8 cellular contexts compared by ENCODE assay signal in the genomic region with DNA sequence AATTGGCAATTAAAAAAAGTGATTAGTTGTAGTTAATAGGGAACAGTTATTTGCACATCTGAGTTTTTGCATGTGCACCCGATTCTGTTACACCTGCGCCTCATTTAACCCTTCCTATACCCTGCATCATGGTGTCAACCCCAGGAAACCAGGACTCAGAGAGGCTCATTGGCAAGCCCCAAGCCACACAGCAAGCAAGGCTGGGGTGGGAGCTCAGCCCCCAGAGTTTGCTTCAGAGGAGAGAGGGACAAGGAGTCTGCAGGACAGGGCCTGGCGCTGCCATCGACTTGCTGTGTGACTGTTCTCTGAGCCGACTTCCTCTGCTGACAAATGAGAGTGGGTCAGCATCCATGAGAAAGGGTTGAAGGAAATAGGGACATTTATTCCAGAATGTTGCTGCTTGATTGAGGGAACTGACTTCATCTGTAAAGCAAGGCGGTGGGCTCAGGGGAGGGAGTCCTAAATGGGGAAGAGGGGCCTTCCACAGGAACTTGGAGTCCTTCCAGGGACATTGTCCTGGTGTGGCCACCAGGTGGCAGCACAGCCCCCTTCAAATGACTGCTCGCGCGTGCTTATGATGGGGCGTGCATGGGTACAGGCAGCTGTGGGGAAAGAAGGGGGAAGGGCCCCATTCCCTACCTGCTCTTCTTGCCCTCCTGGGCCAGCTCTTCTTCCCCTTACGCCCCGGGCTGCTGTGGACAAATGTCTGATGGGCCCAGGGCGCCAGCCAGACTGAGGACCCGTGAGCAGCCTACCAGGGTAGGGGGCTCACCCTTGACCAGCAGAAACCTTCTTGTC. TPM values are rescaled to one million over a fixed set of nuclear protein-coding genes. Genes with fewer than 3 reads are reported as not detected.
DNase-seq lines count a peak whose midpoint lies in the region; ATAC-seq and TF ChIP-seq lines count a peak whose summit lies in the region.

No MANE protein-coding gene starts in this region.

- H3K9me3 ChIP-seq in thoracic aorta = no peaks in the 10 kb centered on the region

- DNase-seq in Calu3 (peak; percentile 68), LNCaP clone FGC (ENCODE audit: low read depth) (peak; percentile 6), RWPE1 (ENCODE audit: low spot score) (peak; percentile 74), fibroblast of the conjunctiva (ENCODE audit: low read depth) (peak; percentile 35), nucleus accumbens (lab: John Stamatoyannopoulos, UW) (peak in 43 of 56 donors; percentile 13 to 81 (median 51)), thoracic aorta (ENCODE audit: low spot score) (peak; percentile 19)
- DNase-seq in activated T-helper 1 cell treated with anti-CD3 and anti-CD28 coated beads, Interleukin-2, amount 50 U/mL, for 16 hours (ENCODE audit: low read depth in 1 of 2, low spot score in 1 of 2) = peak; percentile 57 to 62

- intact Hi-C loops in Calu3 (cut with micrococcal nuclease; ENCODE audit: unreplicated experiment) = loop anchor here (5.0 kb wide), 1 partner anchor 143 kb away; a partner anchor contains a TSS

- H3K4me3 ChIP-seq in LNCaP clone FGC (ENCODE audit: low read depth, low read length) (no peak overlapping the region), thoracic aorta (no peak overlapping the region)

- no peak overlapping the region for H3K27ac Mint-ChIP-seq in Calu3 (ENCODE audit: unreplicated experiment)

- ATAC-seq in thoracic aorta (ENCODE audit: insufficient number of reproducible peaks, low FRiP score, low read depth) (no peak), GM19452 (IDR thresholded peaks at IDR 0.05; ENCODE audit: unreplicated experiment) (no peak)

- no TSS peak for BruUV-seq in Calu3 (replicated peaks; lab: Mats Ljungman, UMichigan)

- H3K36me3 ChIP-seq in thoracic aorta = no peaks in the 10 kb centered on the region

- H3K27me3 ChIP-seq in thoracic aorta (replicated peaks; ENCODE audit: insufficient read depth) = no peaks in the 10 kb centered on the region

- peaks cover 8% of the 10 kb centered on the region for H3K4me1 Mint-ChIP-seq in Calu3 (ENCODE audit: low read depth, unreplicated experiment)

- POLR2A ChIA-PET in RWPE1 (lab: Yijun Ruan, JAX; ENCODE audit: low non-redundant PET) = no interaction called here

- H3K27me3 Mint-ChIP-seq in Calu3 (ENCODE audit: unreplicated experiment) = peaks cover 27% of the 10 kb centered on the region

- no peaks in the 10 kb centered on the region for H3K9me3 Mint-ChIP-seq in Calu3 (ENCODE audit: low read depth, unreplicated experiment)

- H3K36me3 Mint-ChIP-seq in Calu3 (ENCODE audit: insufficient read depth, unreplicated experiment) = no peaks in the 10 kb centered on the region

- TF ChIP-seq CTCF in Calu3 (IDR thresholded peaks at IDR 0.05; ENCODE audit: unreplicated experiment) = peak; percentile 72
- TF ChIP-seq CTCF in LNCaP clone FGC (IDR thresholded peaks at IDR 0.05; ENCODE audit: control insufficient read depth, extremely low read depth, insufficient read depth) = peak; percentile 79
- TF ChIP-seq CTCF in RWPE1 (conservative IDR thresholded peaks at IDR 0.05; ENCODE audit: low read depth) = peak; percentile 85
- peak; percentile 92 for TF ChIP-seq CTCF in thoracic aorta (IDR thresholded peaks at IDR 0.05)

- H3K4me3 Mint-ChIP-seq in Calu3 (ENCODE audit: low read depth, unreplicated experiment) = no peak overlapping the region

- CTCF ChIA-PET in Calu3 (lab: Charles Lee) = interaction anchor here (0.8 to 1.7 kb wide), 5 partner anchors 33 to 287 kb away, joined by 3 to 6 read pairs (median 5); a partner anchor contains a TSS
- CTCF ChIA-PET in RWPE1 (lab: Yijun Ruan, JAX) = interaction anchor here (0.6 to 2.3 kb wide), 19 partner anchors 9 to 335 kb away, joined by 3 to 23 read pairs (median 3); no protein-coding TSS in a partner anchor

- H3K4me1 ChIP-seq in thoracic aorta (ENCODE audit: control insufficient read depth in 1 of 2, low read depth in 2 of 2) = peaks cover 0 to 5% of the 10 kb centered on the region in 2 donors

- H3K27ac ChIP-seq in RWPE1 (no peak overlapping the region), thoracic aorta (no peak overlapping the region)

RNA-seq across cellular contexts. Expression of a gene that starts 51.6 kb away (rescaled TPM):
- total RNA-seq in Calu3 (2022) (1.0 and 1.2 TPM in 2 replicates), thoracic aorta (under 1 TPM in 1 of 2 donors, not detected in 1; 0.92 TPM)

Comparison
In these comparisons a context has a peak if more than half of its experiments do, and no peak if none do; other contexts are left out.
1. DNase-seq: peak in every context shown above with its lines; median percentile 74 in RWPE1; 68 in Calu3; 60 in activated T-helper 1 cell treated with anti-CD3 and anti-CD28 coated beads, Interleukin-2, amount 50 U/mL, for 16 hours; 51 in nucleus accumbens; 35 in fibroblast of the conjunctiva; 19 in thoracic aorta; 6 in LNCaP clone FGC.